In genomic region chr19:29665826-29666633, GRCh38 we compare ENCODE assay signal across 1 cellular context.
TF ChIP-seq lines count a peak whose summit lies in the region.

No MANE protein-coding gene starts in this region.

TF ChIP-seq in HEK293, 187 proteins besides CTCF, POLR2A, EP300 and RAD21 (continued from another document and continues in another):
- TF ChIP-seq, protein P1, sequence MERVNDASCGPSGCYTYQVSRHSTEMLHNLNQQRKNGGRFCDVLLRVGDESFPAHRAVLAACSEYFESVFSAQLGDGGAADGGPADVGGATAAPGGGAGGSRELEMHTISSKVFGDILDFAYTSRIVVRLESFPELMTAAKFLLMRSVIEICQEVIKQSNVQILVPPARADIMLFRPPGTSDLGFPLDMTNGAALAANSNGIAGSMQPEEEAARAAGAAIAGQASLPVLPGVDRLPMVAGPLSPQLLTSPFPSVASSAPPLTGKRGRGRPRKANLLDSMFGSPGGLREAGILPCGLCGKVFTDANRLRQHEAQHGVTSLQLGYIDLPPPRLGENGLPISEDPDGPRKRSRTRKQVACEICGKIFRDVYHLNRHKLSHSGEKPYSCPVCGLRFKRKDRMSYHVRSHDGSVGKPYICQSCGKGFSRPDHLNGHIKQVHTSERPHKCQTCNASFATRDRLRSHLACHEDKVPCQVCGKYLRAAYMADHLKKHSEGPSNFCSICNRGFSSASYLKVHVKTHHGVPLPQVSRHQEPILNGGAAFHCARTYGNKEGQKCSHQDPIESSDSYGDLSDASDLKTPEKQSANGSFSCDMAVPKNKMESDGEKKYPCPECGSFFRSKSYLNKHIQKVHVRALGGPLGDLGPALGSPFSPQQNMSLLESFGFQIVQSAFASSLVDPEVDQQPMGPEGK (tag by site-specific recombination; IDR thresholded peaks at IDR 0.05): no peak; the same call in 1 of the 2 replicates
- TF ChIP-seq BCL11B (tag by site-specific recombination; IDR thresholded peaks at IDR 0.05; ENCODE audit: low read depth) (peak; percentile 95), ZNF19 (tag by site-specific recombination; IDR thresholded peaks at IDR 0.05; ENCODE audit: low read depth) (no peak), ZNF146 (tag by site-specific recombination; IDR thresholded peaks at IDR 0.05) (no peak), ZNF629 (tag by site-specific recombination; IDR thresholded peaks at IDR 0.05) (peak; percentile 47; the same call in 1 of the 2 replicates), ZNF776 (tag by site-specific recombination; IDR thresholded peaks at IDR 0.05; ENCODE audit: borderline replicate concordance) (no peak), SCRT2 (tag by site-specific recombination; IDR thresholded peaks at IDR 0.05) (no peak), TCF7L2 (IDR thresholded peaks at IDR 0.05; ENCODE audit: borderline replicate concordance, low read depth, low read length) (no peak), ZNF677 (tag by site-specific recombination; IDR thresholded peaks at IDR 0.05) (no peak), EGR2 (tag by site-specific recombination; IDR thresholded peaks at IDR 0.05; ENCODE audit: low read depth) (no peak), ZNF707 (tag by site-specific recombination; IDR thresholded peaks at IDR 0.05) (no peak), ZNF701 (tag by site-specific recombination; IDR thresholded peaks at IDR 0.05) (no peak), ZNF239 (tag by site-specific recombination; IDR thresholded peaks at IDR 0.05) (no peak), ZNF548 (tag by site-specific recombination; IDR thresholded peaks at IDR 0.05) (no peak), ZNF433 (tag by site-specific recombination; IDR thresholded peaks at IDR 0.05; ENCODE audit: low read depth) (no peak), MYNN (tag by site-specific recombination; IDR thresholded peaks at IDR 0.05; ENCODE audit: borderline replicate concordance) (no peak), FEZF1 (tag by site-specific recombination; IDR thresholded peaks at IDR 0.05) (no peak), ZEB2 (tag by site-specific recombination; IDR thresholded peaks at IDR 0.05) (no peak; the same call in 1 of the 2 replicates), MZF1 (tag by site-specific recombination; IDR thresholded peaks at IDR 0.05; ENCODE audit: borderline replicate concordance) (no peak; the same call in 1 of the 2 replicates), ZNF274 (IDR thresholded peaks at IDR 0.05; ENCODE audit: low read length) (no peak), ZNF274 (tag by site-specific recombination; IDR thresholded peaks at IDR 0.05; ENCODE audit: borderline replicate concordance) (no peak; the same call in 1 of the 2 replicates), KLF1 (tag by site-specific recombination; IDR thresholded peaks at IDR 0.05) (0 out of 2 replicates have a peak, but pooled peaks have one; percentile 33), REST (tag by site-specific recombination; IDR thresholded peaks at IDR 0.05) (no peak; the same call in 1 of the 2 replicates), ZNF211 (tag by site-specific recombination; IDR thresholded peaks at IDR 0.05; ENCODE audit: low read depth) (no peak), ZNF560 (tag by site-specific recombination; IDR thresholded peaks at IDR 0.05; ENCODE audit: borderline replicate concordance) (no peak), ZNF416 (tag by site-specific recombination; IDR thresholded peaks at IDR 0.05) (no peak), ZFP3 (tag by site-specific recombination; IDR thresholded peaks at IDR 0.05; ENCODE audit: low read depth) (no peak), ZNF266 (tag by site-specific recombination; IDR thresholded peaks at IDR 0.05; ENCODE audit: low read depth) (no peak), ZNF785 (tag by site-specific recombination; IDR thresholded peaks at IDR 0.05) (no peak), KLF9 (tag by site-specific recombination; IDR thresholded peaks at IDR 0.05; ENCODE audit: low read depth) (0 out of 2 replicates have a peak, but pooled peaks have one; percentile 19), SP2 (tag by site-specific recombination; IDR thresholded peaks at IDR 0.05) (peak; percentile 94), ZNF404 (tag by site-specific recombination; IDR thresholded peaks at IDR 0.05) (no peak), ZNF501 (tag by site-specific recombination; IDR thresholded peaks at IDR 0.05) (peak; percentile 54; the same call in 1 of the 2 replicates), ZNF521 (tag by site-specific recombination; IDR thresholded peaks at IDR 0.05) (no peak), ZNF148 (tag by site-specific recombination; IDR thresholded peaks at IDR 0.05; ENCODE audit: borderline replicate concordance) (no peak), YY2 (tag by site-specific recombination; IDR thresholded peaks at IDR 0.05) (no peak; the same call in 1 of the 2 replicates), ZNF155 (tag by site-specific recombination; IDR thresholded peaks at IDR 0.05) (no peak), GLIS1 (tag by site-specific recombination; IDR thresholded peaks at IDR 0.05) (peak; percentile 88), ZNF473 (tag by site-specific recombination; IDR thresholded peaks at IDR 0.05) (no peak), ZNF214 (tag by site-specific recombination; IDR thresholded peaks at IDR 0.05; ENCODE audit: borderline replicate concordance) (no peak), SP3 (tag by site-specific recombination; IDR thresholded peaks at IDR 0.05) (peak; percentile 63), ZNF624 (tag by site-specific recombination; IDR thresholded peaks at IDR 0.05) (no peak), ZSCAN16 (tag by site-specific recombination; IDR thresholded peaks at IDR 0.05) (no peak), MEIS1 (CRISPR knock-in tag; IDR thresholded peaks at IDR 0.05; ENCODE audit: borderline replicate concordance) (no peak), ZNF394 (tag by site-specific recombination; IDR thresholded peaks at IDR 0.05; ENCODE audit: borderline replicate concordance) (no peak), ZIC2 (tag by site-specific recombination; IDR thresholded peaks at IDR 0.05) (0 out of 2 replicates have a peak, but pooled peaks have one; percentile 31), ZNF777 (tag by site-specific recombination; IDR thresholded peaks at IDR 0.05; ENCODE audit: borderline replicate concordance) (no peak), ZNF510 (tag by site-specific recombination; IDR thresholded peaks at IDR 0.05; ENCODE audit: insufficient replicate concordance) (no peak), OSR2 (tag by site-specific recombination; IDR thresholded peaks at IDR 0.05) (no peak)
- TF ChIP-seq, protein P2, sequence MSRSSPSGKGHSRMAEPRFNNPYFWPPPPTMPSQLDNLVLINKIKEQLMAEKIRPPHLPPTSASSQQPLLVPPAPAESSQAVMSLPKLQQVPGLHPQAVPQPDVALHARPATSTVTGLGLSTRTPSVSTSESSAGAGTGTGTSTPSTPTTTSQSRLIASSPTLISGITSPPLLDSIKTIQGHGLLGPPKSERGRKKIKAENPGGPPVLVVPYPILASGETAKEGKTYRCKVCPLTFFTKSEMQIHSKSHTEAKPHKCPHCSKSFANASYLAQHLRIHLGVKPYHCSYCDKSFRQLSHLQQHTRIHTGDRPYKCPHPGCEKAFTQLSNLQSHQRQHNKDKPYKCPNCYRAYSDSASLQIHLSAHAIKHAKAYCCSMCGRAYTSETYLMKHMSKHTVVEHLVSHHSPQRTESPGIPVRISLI (tag by site-specific recombination; IDR thresholded peaks at IDR 0.05): no peak
- TF ChIP-seq, protein P3, sequence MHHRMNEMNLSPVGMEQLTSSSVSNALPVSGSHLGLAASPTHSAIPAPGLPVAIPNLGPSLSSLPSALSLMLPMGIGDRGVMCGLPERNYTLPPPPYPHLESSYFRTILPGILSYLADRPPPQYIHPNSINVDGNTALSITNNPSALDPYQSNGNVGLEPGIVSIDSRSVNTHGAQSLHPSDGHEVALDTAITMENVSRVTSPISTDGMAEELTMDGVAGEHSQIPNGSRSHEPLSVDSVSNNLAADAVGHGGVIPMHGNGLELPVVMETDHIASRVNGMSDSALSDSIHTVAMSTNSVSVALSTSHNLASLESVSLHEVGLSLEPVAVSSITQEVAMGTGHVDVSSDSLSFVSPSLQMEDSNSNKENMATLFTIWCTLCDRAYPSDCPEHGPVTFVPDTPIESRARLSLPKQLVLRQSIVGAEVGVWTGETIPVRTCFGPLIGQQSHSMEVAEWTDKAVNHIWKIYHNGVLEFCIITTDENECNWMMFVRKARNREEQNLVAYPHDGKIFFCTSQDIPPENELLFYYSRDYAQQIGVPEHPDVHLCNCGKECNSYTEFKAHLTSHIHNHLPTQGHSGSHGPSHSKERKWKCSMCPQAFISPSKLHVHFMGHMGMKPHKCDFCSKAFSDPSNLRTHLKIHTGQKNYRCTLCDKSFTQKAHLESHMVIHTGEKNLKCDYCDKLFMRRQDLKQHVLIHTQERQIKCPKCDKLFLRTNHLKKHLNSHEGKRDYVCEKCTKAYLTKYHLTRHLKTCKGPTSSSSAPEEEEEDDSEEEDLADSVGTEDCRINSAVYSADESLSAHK (tag by site-specific recombination; IDR thresholded peaks at IDR 0.05): no peak
- TF ChIP-seq, protein P4, sequence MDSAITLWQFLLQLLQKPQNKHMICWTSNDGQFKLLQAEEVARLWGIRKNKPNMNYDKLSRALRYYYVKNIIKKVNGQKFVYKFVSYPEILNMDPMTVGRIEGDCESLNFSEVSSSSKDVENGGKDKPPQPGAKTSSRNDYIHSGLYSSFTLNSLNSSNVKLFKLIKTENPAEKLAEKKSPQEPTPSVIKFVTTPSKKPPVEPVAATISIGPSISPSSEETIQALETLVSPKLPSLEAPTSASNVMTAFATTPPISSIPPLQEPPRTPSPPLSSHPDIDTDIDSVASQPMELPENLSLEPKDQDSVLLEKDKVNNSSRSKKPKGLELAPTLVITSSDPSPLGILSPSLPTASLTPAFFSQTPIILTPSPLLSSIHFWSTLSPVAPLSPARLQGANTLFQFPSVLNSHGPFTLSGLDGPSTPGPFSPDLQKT (IDR thresholded peaks at IDR 0.05; ENCODE audit: borderline replicate concordance, low read depth, low read length): no peak
- TF ChIP-seq, protein P5, sequence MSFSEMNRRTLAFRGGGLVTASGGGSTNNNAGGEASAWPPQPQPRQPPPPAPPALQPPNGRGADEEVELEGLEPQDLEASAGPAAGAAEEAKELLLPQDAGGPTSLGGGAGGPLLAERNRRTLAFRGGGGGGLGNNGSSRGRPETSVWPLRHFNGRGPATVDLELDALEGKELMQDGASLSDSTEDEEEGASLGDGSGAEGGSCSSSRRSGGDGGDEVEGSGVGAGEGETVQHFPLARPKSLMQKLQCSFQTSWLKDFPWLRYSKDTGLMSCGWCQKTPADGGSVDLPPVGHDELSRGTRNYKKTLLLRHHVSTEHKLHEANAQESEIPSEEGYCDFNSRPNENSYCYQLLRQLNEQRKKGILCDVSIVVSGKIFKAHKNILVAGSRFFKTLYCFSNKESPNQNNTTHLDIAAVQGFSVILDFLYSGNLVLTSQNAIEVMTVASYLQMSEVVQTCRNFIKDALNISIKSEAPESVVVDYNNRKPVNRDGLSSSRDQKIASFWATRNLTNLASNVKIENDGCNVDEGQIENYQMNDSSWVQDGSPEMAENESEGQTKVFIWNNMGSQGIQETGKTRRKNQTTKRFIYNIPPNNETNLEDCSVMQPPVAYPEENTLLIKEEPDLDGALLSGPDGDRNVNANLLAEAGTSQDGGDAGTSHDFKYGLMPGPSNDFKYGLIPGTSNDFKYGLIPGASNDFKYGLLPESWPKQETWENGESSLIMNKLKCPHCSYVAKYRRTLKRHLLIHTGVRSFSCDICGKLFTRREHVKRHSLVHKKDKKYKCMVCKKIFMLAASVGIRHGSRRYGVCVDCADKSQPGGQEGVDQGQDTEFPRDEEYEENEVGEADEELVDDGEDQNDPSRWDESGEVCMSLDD (tag by site-specific recombination; IDR thresholded peaks at IDR 0.05): peak; percentile 58
- TF ChIP-seq, protein P6, sequence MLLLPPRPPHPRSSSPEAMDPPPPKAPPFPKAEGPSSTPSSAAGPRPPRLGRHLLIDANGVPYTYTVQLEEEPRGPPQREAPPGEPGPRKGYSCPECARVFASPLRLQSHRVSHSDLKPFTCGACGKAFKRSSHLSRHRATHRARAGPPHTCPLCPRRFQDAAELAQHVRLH (tag by site-specific recombination; IDR thresholded peaks at IDR 0.05): no peak
